Comparison of ENCODE assay signal across 8 cellular contexts in genomic region chr6:122869437-122870024, GRCh38.
DNase-seq lines count a peak whose midpoint lies in the region; ATAC-seq and TF ChIP-seq lines count a peak whose summit lies in the region.

No MANE protein-coding gene starts in this region.

- no peaks in the 10 kb centered on the region for H3K36me3 ChIP-seq in mammary epithelial cell (ENCODE audit: insufficient read depth, low read length)

- TF ChIP-seq CTCF in GM20000 (IDR thresholded peaks at IDR 0.05; ENCODE audit: extremely low read depth, missing control alignments) (peak; percentile 33), mammary epithelial cell (conservative IDR thresholded peaks at IDR 0.05 in 1 of 2, IDR thresholded peaks at IDR 0.05 in 1 of 2; ENCODE audit: extremely low read depth in 1 of 2, insufficient read depth in 1 of 2, low read depth in 1 of 2, low read length in 2 of 2) (peak; percentile 86 to 88)

- no peak overlapping the region for H3K9ac ChIP-seq in mammary epithelial cell (ENCODE audit: insufficient read depth, low read length)

- BruUV-seq in mammary epithelial cell (replicated peaks; lab: Mats Ljungman, UMichigan) = no TSS peak

- in situ Hi-C loops in mammary epithelial cell (cut with MboI; ENCODE audit: low sequenced_read_pairs in 2 of 2) = loop anchor here (10.0 to 25.0 kb wide), 2 partner anchors 443 to 445 kb away; no protein-coding TSS in a partner anchor

- no peaks in the 10 kb centered on the region for H4K20me1 ChIP-seq in mammary epithelial cell (ENCODE audit: insufficient read depth, low read length)

- dilution Hi-C loops in mammary epithelial cell (cut with HindIII; ENCODE audit: low sequenced_read_pairs) = loop anchor here (25.0 kb wide), 1 partner anchor 443 kb away; no protein-coding TSS in a partner anchor

- H3K79me2 ChIP-seq in mammary epithelial cell (ENCODE audit: insufficient read depth, low read length) = no peaks in the 10 kb centered on the region

- no peaks in the 10 kb centered on the region for H3K4me1 ChIP-seq in mammary epithelial cell (ENCODE audit: insufficient read depth, low read length)

- ATAC-seq in HG03575 (IDR thresholded peaks at IDR 0.05; ENCODE audit: extremely low read depth, insufficient number of reproducible peaks, low FRiP score, unreplicated experiment) (peak; percentile 59), left lobe of liver (peak; percentile 99), HG02840 (IDR thresholded peaks at IDR 0.05; ENCODE audit: low FRiP score, unreplicated experiment) (no peak), HG02588 (IDR thresholded peaks at IDR 0.05; ENCODE audit: unreplicated experiment) (no peak)

- H3K27ac ChIP-seq in mammary epithelial cell (ENCODE audit: insufficient read depth, low read depth, low read length) = no peak overlapping the region

- no peak overlapping the region for H2AFZ ChIP-seq in mammary epithelial cell (ENCODE audit: low read depth, low read length)

- CTCF ChIA-PET in mammary epithelial cell (lab: Charles Lee; ENCODE audit: low non-redundant PET) = interaction anchor here (0.7 to 1.3 kb wide), 4 partner anchors 78 to 846 kb away, joined by 3 to 7 read pairs (median 6); no protein-coding TSS in a partner anchor

- peak; percentile 2 for DNase-seq in Daoy (ENCODE audit: low read depth)
- DNase-seq in GM20000 (ENCODE audit: low spot score) = peak; percentile 36
- peak; percentile 48 to 81 for DNase-seq in NCI-H526 (lab: John Stamatoyannopoulos, UW)
- peak; percentile 49 for DNase-seq in mammary epithelial cell
- peak; percentile 57 for DNase-seq in left lobe of liver (ENCODE audit: low spot score)

- H3K4me2 ChIP-seq in mammary epithelial cell (ENCODE audit: insufficient read depth, low read depth, low read length) = no peak overlapping the region

- H3K27me3 ChIP-seq in mammary epithelial cell (ENCODE audit: insufficient read depth, low read length) = no peaks in the 10 kb centered on the region

- intact Hi-C loops in mammary epithelial cell (cut with micrococcal nuclease) = loop anchor here (1.0 to 2.0 kb wide), 4 partner anchors 78 to 845 kb away; no protein-coding TSS in a partner anchor

- no peak overlapping the region for H3K4me3 ChIP-seq in mammary epithelial cell (replicated peaks in 1 of 3; ENCODE audit: insufficient read depth in 1 of 3, low read depth in 2 of 3, low read length in 3 of 3)

- H3K9me3 ChIP-seq in mammary epithelial cell (replicated peaks; ENCODE audit: insufficient read depth, low read length) = no peaks in the 10 kb centered on the region

Comparison
In these comparisons a context has a peak if more than half of its experiments do, and no peak if none do; other contexts are left out.
1. DNase-seq: peak in every context shown above with its lines; median percentile 64 in NCI-H526; 57 in left lobe of liver; 49 in mammary epithelial cell; 36 in GM20000; 2 in Daoy.
2. ATAC-seq: peak in HG03575 (single experiment) and left lobe of liver (single experiment); none in HG02840 (single experiment) and HG02588 (single experiment).